Comparison of ENCODE assay signal across 12 cellular contexts in genomic region chr2:238908960-238909951, GRCh38.
DNase-seq lines count a peak whose midpoint lies in the region; ATAC-seq and TF ChIP-seq lines count a peak whose summit lies in the region.
"Had no signal": no experiment of that assay in that cellular context is flagged by ENCODE, and none has a peak within 500 bp of the region (broad histone marks: within the 10 kb centered on the region; RNA-seq: fewer than 3 reads in every experiment).

No MANE protein-coding gene starts in this region.

- no peaks in the 10 kb centered on the region for H3K27me3 ChIP-seq in adipocyte (replicated peaks; ENCODE audit: control insufficient read depth, insufficient read depth, low read length)
- H3K27me3 ChIP-seq in osteoblast (ENCODE audit: insufficient read depth, low read length) = no peaks in the 10 kb centered on the region

- no peak overlapping the region for H3K27ac ChIP-seq in osteoblast (ENCODE audit: low read depth, low read length)

- H3K9ac ChIP-seq in adipocyte (ENCODE audit: low read length) = peak overlapping the region; percentile 8

- H3K4me2 ChIP-seq in osteoblast (ENCODE audit: insufficient read depth, low read length) = peak overlapping the region; percentile 45

- intact Hi-C loops in cardiac septum (cut with DNase I) = no loop called here

- peak overlapping the region; percentile 44 for H3K4me3 ChIP-seq in adipocyte (ENCODE audit: low read length)
- peak overlapping the region; percentile 21 for H3K4me3 ChIP-seq in osteoblast (ENCODE audit: insufficient read depth, low read length)

- H3K4me1 ChIP-seq in adipocyte (ENCODE audit: control insufficient read depth, insufficient read depth, low read length) (peaks cover 33% of the 10 kb centered on the region), osteoblast (ENCODE audit: insufficient read depth, low read length) (peaks cover 8% of the 10 kb centered on the region)

- DNase-seq in AG20443 (ENCODE audit: low spot score) (peak; percentile 51), adipocyte (ENCODE audit: low read depth) (peak; percentile 25), cardiac septum (ENCODE audit: low spot score) (peak; percentile 76), osteoblast (ENCODE audit: insufficient read length, low spot score, missing footprints) (peak; percentile 77), NCI-H2227 treated with DMSO at 0.1 percent for 48 hours (lab: John Stamatoyannopoulos, UW) (no peak), COR-L47 (lab: John Stamatoyannopoulos, UW) (no peak)
- no peak for DNase-seq in effector CD4-positive, alpha-beta T cell
- DNase-seq: activated CD4-positive, alpha-beta T cell treated with anti-CD3 and anti-CD28 coated beads, Interleukin-2, amount 10 ng/mL, durations not matched to agents 7 days and 5 days; activated naive CD8-positive, alpha-beta T cell treated with anti-CD3 and anti-CD28 coated beads, Interleukin-2, amount 50 U/mL, for 24 hours; NCI-H1930; SHP77 treated with DMSO at 0.1 percent for 48 hours had no signal

- H4K20me1 ChIP-seq in osteoblast (ENCODE audit: insufficient read depth, low read length) = no peaks in the 10 kb centered on the region

- H3K36me3 ChIP-seq in adipocyte (ENCODE audit: control insufficient read depth, insufficient read depth, low read length, severe bottlenecking) = peaks cover 54% of the 10 kb centered on the region
- no peaks in the 10 kb centered on the region for H3K36me3 ChIP-seq in osteoblast (ENCODE audit: insufficient read depth, low read length)

- ATAC-seq in HG03354 (IDR thresholded peaks at IDR 0.05; ENCODE audit: poor library complexity, severe bottlenecking, unreplicated experiment) = no peak
- ATAC-seq: activated naive CD8-positive, alpha-beta T cell treated with anti-CD3 and anti-CD28 coated beads, Interleukin-2, amount 50 U/mL, for 24 hours had no signal

- TF ChIP-seq CTCF in osteoblast (IDR thresholded peaks at IDR 0.05; ENCODE audit: extremely low read depth, low read depth, low read length) = no peak

- peaks cover 2% of the 10 kb centered on the region for H3K79me2 ChIP-seq in osteoblast (ENCODE audit: insufficient read depth, low read length)

- H2AFZ ChIP-seq in osteoblast (ENCODE audit: low read length) = peak overlapping the region; percentile 54

- H3K9me3 ChIP-seq in adipocyte (ENCODE audit: control insufficient read depth, low read length) (no peaks in the 10 kb centered on the region), osteoblast (ENCODE audit: low read depth, low read length) (no peaks in the 10 kb centered on the region)

Comparison
In these comparisons a context has a peak if more than half of its experiments do, and no peak if none do; other contexts are left out.
1. DNase-seq: peak in AG20443 (single experiment), adipocyte (single experiment), cardiac septum (single experiment) and osteoblast (single experiment); none in NCI-H2227 treated with DMSO at 0.1 percent for 48 hours (single experiment), COR-L47 (single experiment) and effector CD4-positive, alpha-beta T cell (single experiment).